In the genomic region with DNA sequence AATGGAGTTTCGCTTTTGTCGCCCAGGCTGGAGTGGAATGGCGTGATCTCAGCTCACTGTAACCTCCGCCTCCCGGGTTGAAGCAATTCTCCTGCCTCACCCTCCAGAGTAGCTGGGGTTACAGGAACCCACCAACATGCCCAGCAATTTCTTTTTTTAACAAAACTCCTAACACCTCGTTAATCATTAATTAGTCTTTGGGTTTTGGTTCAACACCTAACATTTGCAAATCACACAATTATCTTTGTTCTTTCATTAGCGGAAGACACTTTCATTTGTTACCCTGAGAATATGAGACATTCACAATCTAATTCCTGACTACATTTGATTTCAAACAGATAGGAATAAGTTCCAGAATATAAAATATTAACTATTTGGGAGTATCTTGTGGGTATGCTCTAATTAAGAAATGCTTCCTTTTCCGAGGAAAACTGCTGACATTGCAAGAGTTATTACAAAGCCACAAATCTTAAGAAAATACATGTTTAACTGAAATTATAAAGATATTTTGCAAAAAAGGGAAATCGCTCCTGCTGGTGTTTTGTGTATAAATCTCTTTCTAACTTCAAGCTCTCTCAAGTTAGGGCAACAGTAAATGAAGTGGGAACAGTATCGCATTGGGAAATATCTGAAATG, we compare ENCODE assay signal across 7 cellular contexts. TPM values are rescaled to one million over a fixed set of nuclear protein-coding genes. Genes with fewer than 3 reads are reported as not detected.
DNase-seq lines count a peak whose midpoint lies in the region; ATAC-seq, FAIRE-seq and TF ChIP-seq lines count a peak whose summit lies in the region.

No MANE protein-coding gene starts in this region.

- H3K9me3 Mint-ChIP-seq in activated T-helper 17 cell treated with anti-CD3 and anti-CD28 coated beads, Interleukin-2, amount 50 U/mL, for 72 hours = peaks cover 3% of the 10 kb centered on the region

- FAIRE-seq in kidney (lab: Jason Lieb, UNC) = no peak

- H3K27me3 Mint-ChIP-seq in activated T-helper 17 cell treated with anti-CD3 and anti-CD28 coated beads, Interleukin-2, amount 50 U/mL, for 72 hours = no peaks in the 10 kb centered on the region

- peak overlapping the region; percentile 12 to 75 for H3K9ac ChIP-seq in kidney (ENCODE audit: low read length in 2 of 2)
- H3K9ac ChIP-seq in stomach smooth muscle (ENCODE audit: low read length in 2 of 2) = peak overlapping the region in 1 of 2 donors; percentile 92

- H3K27ac ChIP-seq in HL-60 (replicated peaks) (peak overlapping the region; percentile 97), kidney (ENCODE audit: low read depth in 2 of 2, low read length in 2 of 2) (peak overlapping the region; percentile 59 to 77), stomach smooth muscle (ENCODE audit: low read length) (no peak overlapping the region)

- H3K36me3 Mint-ChIP-seq in activated T-helper 17 cell treated with anti-CD3 and anti-CD28 coated beads, Interleukin-2, amount 50 U/mL, for 72 hours (ENCODE audit: low read depth) = peaks cover 41% of the 10 kb centered on the region

- no peak for ATAC-seq in activated T-helper 17 cell treated with anti-CD3 and anti-CD28 coated beads, Interleukin-2, amount 50 U/mL, for 72 hours (replicated peaks)
- ATAC-seq in GM18861 (IDR thresholded peaks at IDR 0.05; ENCODE audit: unreplicated experiment) (no peak), HG03460 (IDR thresholded peaks at IDR 0.05; ENCODE audit: unreplicated experiment) (no peak)

- H3K4me3 Mint-ChIP-seq in activated T-helper 17 cell treated with anti-CD3 and anti-CD28 coated beads, Interleukin-2, amount 50 U/mL, for 72 hours = peak overlapping the region; percentile 92

- DNase-seq in HL-60 (ENCODE audit: low read depth in 1 of 2, low spot score in 1 of 2) = no peak
- no peak for DNase-seq in kidney
- no peak for DNase-seq in NCI-H2107 (lab: John Stamatoyannopoulos, UW)

- peak overlapping the region; percentile 99 for H3K27ac Mint-ChIP-seq in activated T-helper 17 cell treated with anti-CD3 and anti-CD28 coated beads, Interleukin-2, amount 50 U/mL, for 72 hours

- H3K4me1 ChIP-seq in kidney (ENCODE audit: control insufficient read depth in 1 of 2, insufficient read depth in 1 of 2, low read depth in 1 of 2, low read length in 2 of 2) (peaks cover 4 to 8% of the 10 kb centered on the region in 2 donors), stomach smooth muscle (ENCODE audit: control insufficient read depth, insufficient read depth, low read length) (peaks cover 10% of the 10 kb centered on the region)

- intact Hi-C loops in kidney (cut with DNase I) = no loop called here

- H3K36me3 ChIP-seq in kidney (ENCODE audit: control insufficient read depth in 1 of 2, insufficient read depth in 2 of 2, low read length in 2 of 2) (peaks cover 0 to 2% of the 10 kb centered on the region in 2 donors), stomach smooth muscle (ENCODE audit: control insufficient read depth in 2 of 2, insufficient read depth in 2 of 2, low read length in 2 of 2) (peaks cover 0 to 2% of the 10 kb centered on the region in 2 donors)

- H3K9me3 ChIP-seq in kidney (ENCODE audit: control insufficient read depth in 1 of 2, low read length in 2 of 2) (no peaks in the 10 kb centered on the region), stomach smooth muscle (ENCODE audit: control insufficient read depth in 2 of 2, low read length in 2 of 2) (no peaks in the 10 kb centered on the region)

- H3K4me3 ChIP-seq in HL-60 (replicated peaks; ENCODE audit: insufficient read depth, low read length) (peak overlapping the region; percentile 71), kidney (ENCODE audit: low read length in 2 of 2) (peak overlapping the region; percentile 81 to 88), stomach smooth muscle (ENCODE audit: low read length in 2 of 2) (peak overlapping the region; percentile 90 to 94)

- TF ChIP-seq CTCF in HL-60 (IDR thresholded peaks at IDR 0.05; ENCODE audit: insufficient read depth, low read length) (no peak), kidney (IDR thresholded peaks at IDR 0.05; ENCODE audit: borderline replicate concordance, extremely low read depth, insufficient read depth) (no peak)

- no peaks in the 10 kb centered on the region for H3K27me3 ChIP-seq in HL-60 (ENCODE audit: insufficient read depth, poor library complexity, severe bottlenecking)
- no peaks in the 10 kb centered on the region for H3K27me3 ChIP-seq in stomach smooth muscle (ENCODE audit: control insufficient read depth in 1 of 2, insufficient read depth in 2 of 2, low read length in 2 of 2)

- peaks cover 15% of the 10 kb centered on the region for H3K4me1 Mint-ChIP-seq in activated T-helper 17 cell treated with anti-CD3 and anti-CD28 coated beads, Interleukin-2, amount 50 U/mL, for 72 hours

RNA-seq across cellular contexts. Expression of gene LSM8, which starts 1.2 kb away (rescaled TPM):
- total RNA-seq in activated T-helper 17 cell treated with anti-CD3 and anti-CD28 coated beads, Interleukin-2, amount 50 U/mL, for 72 hours = 10 to 100 TPM; 35.0 to 37.5 TPM
- 28.2 TPM for total RNA-seq in kidney
- polyA plus RNA-seq in kidney (ENCODE audit: insufficient read depth, low read depth, low replicate concordance) = 27.4 TPM

RNA-seq across cellular contexts. Expression of gene ANKRD7, which starts 41.8 kb away (rescaled TPM):
- total RNA-seq in activated T-helper 17 cell treated with anti-CD3 and anti-CD28 coated beads, Interleukin-2, amount 50 U/mL, for 72 hours = under 1 TPM; 0.45 to 0.90 TPM
- 3.0 TPM for total RNA-seq in kidney
- 1.3 TPM for polyA plus RNA-seq in kidney (ENCODE audit: insufficient read depth, low read depth, low replicate concordance)
